ENCODE assay signal across 18 cellular contexts in the genomic region with DNA sequence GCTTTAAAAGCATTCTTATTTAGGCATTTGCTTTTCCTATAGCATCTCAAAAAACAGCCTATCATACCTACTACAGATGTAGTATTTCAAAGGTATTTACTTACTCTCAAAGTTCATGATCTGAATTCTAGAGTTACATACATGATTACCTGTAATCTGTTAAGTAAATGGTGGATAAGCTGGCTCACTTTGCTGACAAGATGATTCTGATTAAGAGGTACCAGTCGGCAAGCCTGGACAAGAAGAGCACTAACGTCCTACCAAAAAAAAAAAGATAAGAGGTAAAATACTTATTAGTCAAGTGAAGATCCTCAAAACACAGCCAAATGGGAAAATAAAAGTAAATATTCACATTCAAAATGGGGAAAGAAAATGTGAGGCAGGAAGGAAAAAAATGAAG. TPM values are rescaled to one million over a fixed set of nuclear protein-coding genes. Genes with fewer than 3 reads are reported as not detected.
DNase-seq lines count a peak whose midpoint lies in the region; ATAC-seq and TF ChIP-seq lines count a peak whose summit lies in the region.
"Had no signal": no experiment of that assay in that cellular context is flagged by ENCODE, and none has a peak within 500 bp of the region (broad histone marks: within the 10 kb centered on the region; RNA-seq: fewer than 3 reads in every experiment).

No MANE protein-coding gene starts in this region.

- DNase-seq in T-helper 1 cell (no peak), natural killer cell (no peak), ecto neural progenitor cell (ENCODE audit: low spot score) (no peak), NCI-H2196 (lab: John Stamatoyannopoulos, UW; ENCODE audit: unreplicated experiment) (no peak)
- no peak for DNase-seq in CD4-positive, CD25-positive, alpha-beta regulatory T cell
- DNase-seq in stimulated activated naive CD4-positive, alpha-beta T cell (lab: John Stamatoyannopoulos, UW), result no peak
- DNase-seq: DMS79, H9, IMR-90, Kasumi-1, NCI-H1417, NCI-H2081, NCI-H226, NCI-H526 treated with DMSO at 0.1 percent for 48 hours had no signal

- intact Hi-C loops in natural killer cell (cut with micrococcal nuclease), result no loop called here

- no peak overlapping the region for H3K27ac Mint-ChIP-seq in T-helper 1 cell treated with Interleukin-12 subunit alpha and Interleukin-12 subunit beta and Interleukin-4 antibody, amounts not matched to agents 30 μg/mL and 1 μg/mL, for 36 hours
- peak overlapping the region in 2 of 3 donors; percentile 31 to 79 for H3K27ac Mint-ChIP-seq in CD4-positive, CD25-positive, alpha-beta regulatory T cell
- H3K27ac Mint-ChIP-seq in activated T-helper 17 cell treated with anti-CD3 and anti-CD28 coated beads, Interleukin-2, amount 50 U/mL, for 72 hours, result peak overlapping the region; percentile 48
- H3K27ac Mint-ChIP-seq in natural killer cell, result peak overlapping the region in 1 of 2 donors; percentile 65

- ATAC-seq in CD4-positive, CD25-positive, alpha-beta regulatory T cell (ENCODE audit: low read depth in 2 of 2), result no peak
- ATAC-seq in activated T-helper 17 cell treated with anti-CD3 and anti-CD28 coated beads, Interleukin-2, amount 50 U/mL, for 72 hours (replicated peaks), result no peak
- no peak for ATAC-seq in natural killer cell
- ATAC-seq: A549, GM12878 had no signal

- H3K4me3 Mint-ChIP-seq in T-helper 1 cell treated with Interleukin-12 subunit alpha and Interleukin-12 subunit beta and Interleukin-4 antibody, amounts not matched to agents 30 μg/mL and 1 μg/mL, for 36 hours, result peak overlapping the region; percentile 12
- peak overlapping the region in 2 of 4 donors; percentile 87 to 98 for H3K4me3 Mint-ChIP-seq in CD4-positive, CD25-positive, alpha-beta regulatory T cell
- H3K4me3 Mint-ChIP-seq in activated T-helper 17 cell treated with anti-CD3 and anti-CD28 coated beads, Interleukin-2, amount 50 U/mL, for 72 hours, result peak overlapping the region; percentile 90
- H3K4me3 Mint-ChIP-seq in natural killer cell, result peak overlapping the region; percentile 85
- H3K4me3 Mint-ChIP-seq: H9 had no signal

- no peaks in the 10 kb centered on the region for H3K9me3 ChIP-seq in CD4-positive, CD25-positive, alpha-beta regulatory T cell (ENCODE audit: control insufficient read depth in 2 of 2, low read length in 2 of 2)
- H3K9me3 ChIP-seq: A549 had no signal

- no peaks in the 10 kb centered on the region for H3K9me3 Mint-ChIP-seq in T-helper 1 cell treated with Interleukin-12 subunit alpha and Interleukin-12 subunit beta and Interleukin-4 antibody, amounts not matched to agents 30 μg/mL and 1 μg/mL, for 36 hours
- no peaks in the 10 kb centered on the region for H3K9me3 Mint-ChIP-seq in CD4-positive, CD25-positive, alpha-beta regulatory T cell
- no peaks in the 10 kb centered on the region for H3K9me3 Mint-ChIP-seq in activated T-helper 17 cell treated with anti-CD3 and anti-CD28 coated beads, Interleukin-2, amount 50 U/mL, for 72 hours
- H3K9me3 Mint-ChIP-seq in natural killer cell, result no peaks in the 10 kb centered on the region
- H3K9me3 Mint-ChIP-seq: H9 had no signal

- H3K4me1 ChIP-seq in CD4-positive, CD25-positive, alpha-beta regulatory T cell (ENCODE audit: control insufficient read depth, insufficient read depth, low read length, poor library complexity, severe bottlenecking), result peaks cover 15% of the 10 kb centered on the region

- peaks cover 13% of the 10 kb centered on the region for H3K36me3 Mint-ChIP-seq in T-helper 1 cell treated with Interleukin-12 subunit alpha and Interleukin-12 subunit beta and Interleukin-4 antibody, amounts not matched to agents 30 μg/mL and 1 μg/mL, for 36 hours (ENCODE audit: low read depth)
- peaks cover 21% of the 10 kb centered on the region for H3K36me3 Mint-ChIP-seq in CD4-positive, CD25-positive, alpha-beta regulatory T cell
- peaks cover 66% of the 10 kb centered on the region for H3K36me3 Mint-ChIP-seq in activated T-helper 17 cell treated with anti-CD3 and anti-CD28 coated beads, Interleukin-2, amount 50 U/mL, for 72 hours (ENCODE audit: low read depth)
- peaks cover 11% of the 10 kb centered on the region for H3K36me3 Mint-ChIP-seq in natural killer cell

- no peaks in the 10 kb centered on the region for H3K27me3 Mint-ChIP-seq in T-helper 1 cell treated with Interleukin-12 subunit alpha and Interleukin-12 subunit beta and Interleukin-4 antibody, amounts not matched to agents 30 μg/mL and 1 μg/mL, for 36 hours (ENCODE audit: low read depth)
- peaks cover 4% of the 10 kb centered on the region for H3K27me3 Mint-ChIP-seq in CD4-positive, CD25-positive, alpha-beta regulatory T cell
- H3K27me3 Mint-ChIP-seq in activated T-helper 17 cell treated with anti-CD3 and anti-CD28 coated beads, Interleukin-2, amount 50 U/mL, for 72 hours, result no peaks in the 10 kb centered on the region
- H3K27me3 Mint-ChIP-seq in natural killer cell (ENCODE audit: low read depth in 2 of 2), result no peaks in the 10 kb centered on the region

- H3K4me1 Mint-ChIP-seq in T-helper 1 cell treated with Interleukin-12 subunit alpha and Interleukin-12 subunit beta and Interleukin-4 antibody, amounts not matched to agents 30 μg/mL and 1 μg/mL, for 36 hours (ENCODE audit: low read depth), result peaks cover 24% of the 10 kb centered on the region
- H3K4me1 Mint-ChIP-seq in CD4-positive, CD25-positive, alpha-beta regulatory T cell, result peaks cover 11 to 31% (median 23%) of the 10 kb centered on the region in 4 donors
- H3K4me1 Mint-ChIP-seq in activated T-helper 17 cell treated with anti-CD3 and anti-CD28 coated beads, Interleukin-2, amount 50 U/mL, for 72 hours, result peaks cover 8% of the 10 kb centered on the region
- peaks cover 23 to 24% of the 10 kb centered on the region in 2 donors for H3K4me1 Mint-ChIP-seq in natural killer cell

- H3K27me3 ChIP-seq in CD4-positive, CD25-positive, alpha-beta regulatory T cell (ENCODE audit: control insufficient read depth, insufficient read depth, low read length), result no peaks in the 10 kb centered on the region

- no peak for TF ChIP-seq CTCF in natural killer cell (IDR thresholded peaks at IDR 0.05)

- H3K4me3 ChIP-seq in CD4-positive, CD25-positive, alpha-beta regulatory T cell (ENCODE audit: low read depth, low read length), result no peak overlapping the region
- H3K4me3 ChIP-seq: A549, GM12878 had no signal

- H3K36me3 ChIP-seq in CD4-positive, CD25-positive, alpha-beta regulatory T cell (ENCODE audit: control insufficient read depth, insufficient read depth, low read length), result peaks cover 38% of the 10 kb centered on the region

- H3K27ac ChIP-seq in CD4-positive, CD25-positive, alpha-beta regulatory T cell (ENCODE audit: insufficient read depth, low read length, poor library complexity, severe bottlenecking), result no peak overlapping the region
- H3K27ac ChIP-seq: A549 had no signal

RNA-seq across cellular contexts. Expression of a gene that starts 2.7 kb away (rescaled TPM):
- 17.0 TPM for total RNA-seq in CD4-positive, CD25-positive, alpha-beta regulatory T cell
- 10 to 100 TPM in 2 of 4 donors, 1 to 10 TPM in 2; 7.8 to 12.3 (median 9.3) TPM for polyA plus RNA-seq in CD4-positive, CD25-positive, alpha-beta regulatory T cell
- total RNA-seq in activated T-helper 17 cell treated with anti-CD3 and anti-CD28 coated beads, Interleukin-2, amount 50 U/mL, for 72 hours, result 10 to 100 TPM; 30.5 to 31.5 TPM
- 10 to 100 TPM; 10.3 to 19.3 (median 15.3) TPM for total RNA-seq in natural killer cell
